Comparison of ENCODE assay signal across 10 cellular contexts in the genomic region with DNA sequence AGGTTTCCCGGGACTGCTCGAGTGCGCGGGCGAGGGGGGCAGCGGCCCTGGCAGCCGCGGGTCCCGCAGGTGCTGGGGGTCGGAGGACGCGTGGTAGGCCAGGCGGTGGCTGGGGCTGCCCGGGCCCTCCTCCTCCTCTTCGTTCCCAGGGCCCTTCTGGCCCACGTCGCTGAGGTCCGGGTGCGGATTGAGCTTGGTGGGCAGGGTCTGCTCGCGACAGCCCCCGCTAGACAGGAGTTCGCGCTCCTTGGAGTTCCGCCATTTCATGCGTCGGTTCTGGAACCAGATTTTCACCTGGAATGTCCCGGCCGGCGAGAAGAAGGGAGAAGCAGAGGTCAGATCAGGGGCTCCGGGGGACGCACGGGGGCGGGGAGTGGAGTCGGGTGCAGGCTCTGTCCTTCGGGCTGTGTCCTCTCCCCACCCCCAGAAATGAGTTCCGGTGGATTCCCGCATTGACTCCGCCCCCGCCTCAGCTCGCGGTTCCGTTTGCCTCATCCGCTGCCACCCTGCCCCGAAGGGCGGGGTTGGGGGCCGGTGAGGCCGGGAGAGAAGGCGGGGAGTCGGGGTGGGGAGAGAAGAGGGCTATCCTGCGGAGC. TPM values are rescaled to one million over a fixed set of nuclear protein-coding genes. Genes with fewer than 3 reads are reported as not detected.
A peak's percentile ranks its signal among the peaks of the same experiment; 100 is the strongest.
DNase-seq lines count a peak whose midpoint lies in the region; ATAC-seq, FAIRE-seq and TF ChIP-seq lines count a peak whose summit lies in the region.
"Had no signal": no experiment of that assay in that cellular context is flagged by ENCODE, and none has a peak within 500 bp of the region (broad histone marks: within the 10 kb centered on the region; RNA-seq: fewer than 3 reads in every experiment).

No MANE protein-coding gene starts in this region.

- H3K27ac ChIP-seq in heart right ventricle = no peak overlapping the region
- H3K27ac ChIP-seq in naive thymus-derived CD4-positive, alpha-beta T cell (ENCODE audit: low read depth, low read length) = peak overlapping the region; percentile 46
- H3K27ac ChIP-seq in vagina = no peak overlapping the region
- no peak overlapping the region for H3K27ac ChIP-seq in mammary epithelial cell (ENCODE audit: insufficient read depth, low read depth, low read length)
- no peak overlapping the region for H3K27ac ChIP-seq in kidney (ENCODE audit: low read depth in 2 of 2, low read length in 2 of 2)
- H3K27ac ChIP-seq: KMS-11 had no signal

- H3K27me3 ChIP-seq in heart right ventricle (peaks cover 41 to 98% (median 91%) of the 10 kb centered on the region in 7 donors), vagina (peaks cover 22% of the 10 kb centered on the region), mammary epithelial cell (ENCODE audit: insufficient read depth, low read length) (peaks cover 56% of the 10 kb centered on the region)
- H3K27me3 ChIP-seq in naive thymus-derived CD4-positive, alpha-beta T cell (ENCODE audit: control insufficient read depth in 2 of 2, insufficient read depth in 2 of 2, low read length in 2 of 2) = peaks cover 12 to 19% of the 10 kb centered on the region in 2 donors

- H3K27ac Mint-ChIP-seq in activated naive CD4-positive, alpha-beta T cell treated with anti-CD3 and anti-CD28 coated beads, Interleukin-2, amount 10 ng/mL, durations not matched to agents 7 days and 5 days = no peak overlapping the region
- peak overlapping the region in 8 of 9 donors; percentile 33 to 90 (median 84) for H3K27ac Mint-ChIP-seq in naive thymus-derived CD4-positive, alpha-beta T cell

- peaks cover 80% of the 10 kb centered on the region for H3K27me3 Mint-ChIP-seq in activated naive CD4-positive, alpha-beta T cell treated with anti-CD3 and anti-CD28 coated beads, Interleukin-2, amount 10 ng/mL, durations not matched to agents 7 days and 5 days
- peaks cover 39 to 75% (median 55%) of the 10 kb centered on the region in 5 donors for H3K27me3 Mint-ChIP-seq in naive thymus-derived CD4-positive, alpha-beta T cell

- CTCF ChIA-PET in activated naive CD4-positive, alpha-beta T cell treated with anti-CD3 and anti-CD28 coated beads, Interleukin-2, amount 10 ng/mL, durations not matched to agents 7 days and 5 days (lab: Charles Lee) = interaction anchor here (1.5 kb wide), 1 partner anchor 28 kb away, joined by 7 read pairs; no protein-coding TSS in a partner anchor
- CTCF ChIA-PET in naive thymus-derived CD4-positive, alpha-beta T cell (lab: Charles Lee) = no interaction called here
- CTCF ChIA-PET in mammary epithelial cell (lab: Charles Lee; ENCODE audit: low non-redundant PET) = no interaction called here

- peaks cover 9% of the 10 kb centered on the region for H3K9me3 Mint-ChIP-seq in activated naive CD4-positive, alpha-beta T cell treated with anti-CD3 and anti-CD28 coated beads, Interleukin-2, amount 10 ng/mL, durations not matched to agents 7 days and 5 days
- H3K9me3 Mint-ChIP-seq in naive thymus-derived CD4-positive, alpha-beta T cell = peaks cover 0 to 37% (median 11%) of the 10 kb centered on the region in 11 donors

- H2AFZ ChIP-seq in mammary epithelial cell (ENCODE audit: low read depth, low read length) = no peak overlapping the region

- TF ChIP-seq POLR2A in vagina (IDR thresholded peaks at IDR 0.05) = no peak

- no peak overlapping the region for H3K4me2 ChIP-seq in mammary epithelial cell (ENCODE audit: insufficient read depth, low read depth, low read length)
- H3K4me2 ChIP-seq: KMS-11 had no signal

- WGBS in heart right ventricle, 2 donors = 2% methylated on average over 50 to 51 of the region's 51 CpGs
- WGBS in mammary epithelial cell (ENCODE audit: low coverage, missing lambda C conversion rate) = 0% methylated on average over 1 of the region's 51 CpGs

- H3K9me3 ChIP-seq in heart right ventricle (no peaks in the 10 kb centered on the region), vagina (no peaks in the 10 kb centered on the region), mammary epithelial cell (replicated peaks; ENCODE audit: insufficient read depth, low read length) (peaks cover 3% of the 10 kb centered on the region), kidney (ENCODE audit: control insufficient read depth in 1 of 2, low read length in 2 of 2) (no peaks in the 10 kb centered on the region)
- peaks cover 0 to 13% (median 0%) of the 10 kb centered on the region in 3 experiments for H3K9me3 ChIP-seq in naive thymus-derived CD4-positive, alpha-beta T cell (ENCODE audit: control insufficient read depth in 2 of 3, low read length in 3 of 3)

- TF ChIP-seq CTCF in heart right ventricle (IDR thresholded peaks at IDR 0.05) = no peak
- no peak for TF ChIP-seq CTCF in vagina (IDR thresholded peaks at IDR 0.05)
- no peak for TF ChIP-seq CTCF in mammary epithelial cell (conservative IDR thresholded peaks at IDR 0.05 in 1 of 2, IDR thresholded peaks at IDR 0.05 in 1 of 2; ENCODE audit: extremely low read depth in 1 of 2, insufficient read depth in 1 of 2, low read depth in 1 of 2, low read length in 2 of 2)
- TF ChIP-seq CTCF in kidney (IDR thresholded peaks at IDR 0.05; ENCODE audit: borderline replicate concordance, extremely low read depth, insufficient read depth) = no peak

- peaks cover 0 to 22% (median 14%) of the 10 kb centered on the region in 9 donors for H3K4me1 ChIP-seq in heart right ventricle
- peaks cover 5 to 9% of the 10 kb centered on the region in 2 donors for H3K4me1 ChIP-seq in naive thymus-derived CD4-positive, alpha-beta T cell (ENCODE audit: control insufficient read depth in 2 of 2, insufficient read depth in 2 of 2, low read length in 2 of 2)
- H3K4me1 ChIP-seq in vagina = peaks cover 15% of the 10 kb centered on the region
- no peaks in the 10 kb centered on the region for H3K4me1 ChIP-seq in mammary epithelial cell (ENCODE audit: insufficient read depth, low read length)
- H3K4me1 ChIP-seq in kidney (ENCODE audit: control insufficient read depth in 1 of 2, insufficient read depth in 1 of 2, low read depth in 1 of 2, low read length in 2 of 2) = no peaks in the 10 kb centered on the region

- dilution Hi-C loops in mammary epithelial cell (cut with HindIII; ENCODE audit: low sequenced_read_pairs) = no loop called here

- POLR2A ChIA-PET in naive thymus-derived CD4-positive, alpha-beta T cell (lab: Charles Lee) = interaction anchor here (1.6 kb wide), 1 partner anchor 208 kb away, joined by 4 read pairs; a partner anchor contains a TSS

- intact Hi-C loops in heart right ventricle (cut with DNase I) (no loop called here), left ventricle myocardium superior (cut with micrococcal nuclease) (no loop called here), vagina (cut with DNase I) (no loop called here), mammary epithelial cell (cut with micrococcal nuclease) (loop anchor here (5.0 kb wide), 1 partner anchor 136 kb away; no protein-coding TSS in a partner anchor), kidney (cut with DNase I) (no loop called here)
- intact Hi-C loops in naive thymus-derived CD4-positive, alpha-beta T cell (cut with micrococcal nuclease) = loop anchor here in 1 of 2 donors (2.0 to 10.0 kb wide), 2 partner anchors 24 to 208 kb away; a partner anchor contains a TSS

- H3K4me3 Mint-ChIP-seq in activated naive CD4-positive, alpha-beta T cell treated with anti-CD3 and anti-CD28 coated beads, Interleukin-2, amount 10 ng/mL, durations not matched to agents 7 days and 5 days = peak overlapping the region; percentile 65
- H3K4me3 Mint-ChIP-seq in naive thymus-derived CD4-positive, alpha-beta T cell = peak overlapping the region; percentile 67 to 91 (median 87)

- H3K79me2 ChIP-seq in mammary epithelial cell (ENCODE audit: insufficient read depth, low read length) = no peaks in the 10 kb centered on the region

- in situ Hi-C loops in mammary epithelial cell (cut with MboI; ENCODE audit: low sequenced_read_pairs in 2 of 2) = no loop called here

- H3K36me3 Mint-ChIP-seq in activated naive CD4-positive, alpha-beta T cell treated with anti-CD3 and anti-CD28 coated beads, Interleukin-2, amount 10 ng/mL, durations not matched to agents 7 days and 5 days = peaks cover 17% of the 10 kb centered on the region
- peaks cover 0 to 7% (median 4%) of the 10 kb centered on the region in 5 donors for H3K36me3 Mint-ChIP-seq in naive thymus-derived CD4-positive, alpha-beta T cell

- BruUV-seq in mammary epithelial cell (replicated peaks; lab: Mats Ljungman, UMichigan) = no TSS peak

- peak overlapping the region in 8 of 10 donors; percentile 12 to 34 (median 20) for H3K4me3 ChIP-seq in heart right ventricle
- H3K4me3 ChIP-seq in naive thymus-derived CD4-positive, alpha-beta T cell (ENCODE audit: low read length) = peak overlapping the region; percentile 58
- peak overlapping the region; percentile 4 to 12 for H3K4me3 ChIP-seq in vagina
- H3K4me3 ChIP-seq in mammary epithelial cell (replicated peaks in 1 of 3; ENCODE audit: insufficient read depth in 1 of 3, low read depth in 2 of 3, low read length in 3 of 3) = no peak overlapping the region
- no peak overlapping the region for H3K4me3 ChIP-seq in kidney (ENCODE audit: low read length in 2 of 2)

- H3K36me3 ChIP-seq in heart right ventricle (no peaks in the 10 kb centered on the region), vagina (no peaks in the 10 kb centered on the region), mammary epithelial cell (ENCODE audit: insufficient read depth, low read length) (no peaks in the 10 kb centered on the region), kidney (ENCODE audit: control insufficient read depth in 1 of 2, insufficient read depth in 2 of 2, low read length in 2 of 2) (no peaks in the 10 kb centered on the region)
- H3K36me3 ChIP-seq in naive thymus-derived CD4-positive, alpha-beta T cell (ENCODE audit: control insufficient read depth in 2 of 3, insufficient read depth in 3 of 3, low read length in 3 of 3) = no peaks in the 10 kb centered on the region

- peaks cover 26% of the 10 kb centered on the region for H3K4me1 Mint-ChIP-seq in activated naive CD4-positive, alpha-beta T cell treated with anti-CD3 and anti-CD28 coated beads, Interleukin-2, amount 10 ng/mL, durations not matched to agents 7 days and 5 days
- peaks cover 17 to 43% (median 29%) of the 10 kb centered on the region in 7 donors for H3K4me1 Mint-ChIP-seq in naive thymus-derived CD4-positive, alpha-beta T cell

- H4K20me1 ChIP-seq in mammary epithelial cell (ENCODE audit: insufficient read depth, low read length) = no peaks in the 10 kb centered on the region

- H3K9ac ChIP-seq in mammary epithelial cell (ENCODE audit: insufficient read depth, low read length) (no peak overlapping the region), kidney (ENCODE audit: low read length in 2 of 2) (no peak overlapping the region)
- H3K9ac ChIP-seq: KMS-11 had no signal

- ATAC-seq in heart right ventricle (peak in 1 of 8 donors; percentile 25), left ventricle myocardium superior (no peak)
- ATAC-seq in naive thymus-derived CD4-positive, alpha-beta T cell = peak; percentile 87

- FAIRE-seq in kidney (lab: Jason Lieb, UNC) = no peak

- DNase-seq in heart right ventricle (no peak), left ventricle myocardium superior (no peak), vagina (ENCODE audit: extremely low spot score in 2 of 2) (no peak), NCI-H1417 (lab: John Stamatoyannopoulos, UW) (no peak), mammary epithelial cell (no peak), kidney (no peak)
- DNase-seq in activated naive CD4-positive, alpha-beta T cell treated with anti-CD3 and anti-CD28 coated beads, Interleukin-2, amount 10 ng/mL, durations not matched to agents 7 days and 5 days = peak; percentile 54
- DNase-seq in naive thymus-derived CD4-positive, alpha-beta T cell = peak; percentile 34 to 70 (median 54)

RNA-seq across cellular contexts. Expression of a gene that starts 3.9 kb away (rescaled TPM):
- total RNA-seq in heart right ventricle (not detected), left ventricle myocardium superior (not detected), vagina (not detected), mammary epithelial cell (not detected), kidney (not detected)
- polyA plus RNA-seq in heart right ventricle (not detected), mammary epithelial cell (not detected), kidney (ENCODE audit: insufficient read depth, low read depth, low replicate concordance) (not detected)
- not detected for total RNA-seq in naive thymus-derived CD4-positive, alpha-beta T cell
- not detected for polyA plus RNA-seq in naive thymus-derived CD4-positive, alpha-beta T cell
- not detected for polyA minus RNA-seq in mammary epithelial cell
- total RNA-seq: dermis microvascular lymphatic vessel endothelial cell had no signal

Comparison
In these comparisons a context has a peak if more than half of its experiments do, and no peak if none do; other contexts are left out.
1. DNase-seq: peak in activated naive CD4-positive, alpha-beta T cell treated with anti-CD3 and anti-CD28 coated beads, Interleukin-2, amount 10 ng/mL, durations not matched to agents 7 days and 5 days (single experiment) and naive thymus-derived CD4-positive, alpha-beta T cell (9 of 9); none in heart right ventricle (0 of 2), left ventricle myocardium superior (single experiment), vagina (0 of 2), NCI-H1417 (0 of 3), mammary epithelial cell (single experiment) and kidney (single experiment).
2. H3K4me3 ChIP-seq: peak in heart right ventricle (8 of 10), naive thymus-derived CD4-positive, alpha-beta T cell (single experiment) and vagina (2 of 2); none in mammary epithelial cell (0 of 3) and kidney (0 of 2).